ENCODE assay signal across 23 cellular contexts in genomic region chr10:49519717-49520116, GRCh38. TPM values are rescaled to one million over a fixed set of nuclear protein-coding genes. Genes with fewer than 3 reads are reported as not detected.
DNase-seq lines count a peak whose midpoint lies in the region; ATAC-seq and TF ChIP-seq lines count a peak whose summit lies in the region.
"Had no signal": no experiment of that assay in that cellular context is flagged by ENCODE, and none has a peak within 500 bp of the region (broad histone marks: within the 10 kb centered on the region; RNA-seq: fewer than 3 reads in every experiment).

No MANE protein-coding gene starts in this region.

- H3K4me3 Mint-ChIP-seq in brain (peak overlapping the region in 2 of 5 experiments; percentile 17 to 36), nephron (no peak overlapping the region)
- H3K4me3 Mint-ChIP-seq: activated CD4-positive, alpha-beta T cell treated with anti-CD3 and anti-CD28 coated beads, Interleukin-2, amount 10 ng/mL, durations not matched to agents 7 days and 5 days; dendritic cell treated with granulocyte-macrophage colony-stimulating factor and Interleukin-4, amounts not matched to agents 40 ng/mL and 50 ng/mL, for 4 days; GM23338; natural killer cell; stimulated activated naive CD8-positive, alpha-beta T cell treated with anti-CD3 and anti-CD28 coated beads, Interleukin-15, Interleukin-2, amounts not matched to agents 100 ng/mL and 50 ng/mL, for 24 hours; WTC11 had no signal

- H3K27ac Mint-ChIP-seq in brain (peak overlapping the region in 3 of 5 experiments; percentile 65 to 77 (median 76)), nephron (peak overlapping the region in 2 of 3 experiments; percentile 17 to 32)
- H3K27ac Mint-ChIP-seq: activated CD4-positive, alpha-beta T cell treated with anti-CD3 and anti-CD28 coated beads, Interleukin-2, amount 10 ng/mL, durations not matched to agents 7 days and 5 days; dendritic cell treated with granulocyte-macrophage colony-stimulating factor and Interleukin-4, amounts not matched to agents 40 ng/mL and 50 ng/mL, for 4 days; GM23338; natural killer cell; stimulated activated naive CD8-positive, alpha-beta T cell treated with anti-CD3 and anti-CD28 coated beads, Interleukin-15, Interleukin-2, amounts not matched to agents 100 ng/mL and 50 ng/mL, for 24 hours; WTC11 had no signal

- H3K36me3 Mint-ChIP-seq in brain, result peaks cover 41% of the 10 kb centered on the region
- H3K36me3 Mint-ChIP-seq in nephron (ENCODE audit: low read depth), result peaks cover 31% of the 10 kb centered on the region

- peaks cover 62% of the 10 kb centered on the region for H3K4me1 Mint-ChIP-seq in brain
- peaks cover 21% of the 10 kb centered on the region for H3K4me1 Mint-ChIP-seq in nephron

- H3K9me3 Mint-ChIP-seq in brain, result no peaks in the 10 kb centered on the region
- H3K9me3 Mint-ChIP-seq in nephron, result no peaks in the 10 kb centered on the region
- H3K9me3 Mint-ChIP-seq: activated CD4-positive, alpha-beta T cell treated with anti-CD3 and anti-CD28 coated beads, Interleukin-2, amount 10 ng/mL, durations not matched to agents 7 days and 5 days; activated naive CD4-positive, alpha-beta T cell treated with anti-CD3 and anti-CD28 coated beads, Interleukin-2, amount 50 U/mL, for 72 hours; dendritic cell treated with granulocyte-macrophage colony-stimulating factor and Interleukin-4, amounts not matched to agents 40 ng/mL and 50 ng/mL, for 4 days; GM23338; natural killer cell; stimulated activated naive CD8-positive, alpha-beta T cell treated with anti-CD3 and anti-CD28 coated beads, Interleukin-15, Interleukin-2, amounts not matched to agents 100 ng/mL and 50 ng/mL, for 24 hours; WTC11 had no signal

- H3K27me3 Mint-ChIP-seq in brain (no peaks in the 10 kb centered on the region), nephron (ENCODE audit: low read depth) (no peaks in the 10 kb centered on the region)
- H3K27me3 Mint-ChIP-seq: activated CD4-positive, alpha-beta T cell treated with anti-CD3 and anti-CD28 coated beads, Interleukin-2, amount 10 ng/mL, durations not matched to agents 7 days and 5 days; dendritic cell treated with granulocyte-macrophage colony-stimulating factor and Interleukin-4, amounts not matched to agents 40 ng/mL and 50 ng/mL, for 4 days; stimulated activated naive CD8-positive, alpha-beta T cell treated with anti-CD3 and anti-CD28 coated beads, Interleukin-15, Interleukin-2, amounts not matched to agents 100 ng/mL and 50 ng/mL, for 24 hours had no signal

- ATAC-seq in HG03432 (IDR thresholded peaks at IDR 0.05; ENCODE audit: unreplicated experiment) (no peak), HG03565 (IDR thresholded peaks at IDR 0.05; ENCODE audit: unreplicated experiment) (no peak), GM21423 (IDR thresholded peaks at IDR 0.05; ENCODE audit: unreplicated experiment) (no peak)

- TF ChIP-seq CTCF in brain (conservative IDR thresholded peaks at IDR 0.05) (no peak), nephron (IDR thresholded peaks at IDR 0.05; ENCODE audit: unreplicated experiment in 3 of 3) (no peak)

- DNase-seq in DMS79 treated with DMSO at 0.1 percent for 48 hours (lab: John Stamatoyannopoulos, UW) (peak; percentile 3), DMS79 (lab: John Stamatoyannopoulos, UW) (no peak)
- DNase-seq: activated effector memory CD4-positive, alpha-beta T cell treated with Interleukin-2 at 50 U/mL for 16 hours; activated T-cell treated with anti-CD3 and anti-CD28 coated beads, Interleukin-2, amount 50 U/mL, for 1 hour; aorta; COR-L47; GDM1; glutamatergic neuron; natural killer cell; NCI-H1048; NCI-H187 treated with DMSO at 0.1 percent for 48 hours had no signal

- no peak for TF ChIP-seq RAD21 in Ishikawa (IDR thresholded peaks at IDR 0.05; ENCODE audit: low read depth)

- TF ChIP-seq EP300 in Ishikawa (IDR thresholded peaks at IDR 0.05; ENCODE audit: borderline replicate concordance), result 0 out of 2 replicates have a peak, but pooled peaks have one; percentile 26

TF ChIP-seq in Ishikawa, 13 proteins besides CTCF, POLR2A, EP300 and RAD21:
- TF ChIP-seq REST (IDR thresholded peaks at IDR 0.05; ENCODE audit: low read depth) (no peak), FOXM1 (IDR thresholded peaks at IDR 0.05; ENCODE audit: borderline replicate concordance, low read depth) (no peak), ZBTB7A (IDR thresholded peaks at IDR 0.05; ENCODE audit: low read depth) (no peak), TCF12 (IDR thresholded peaks at IDR 0.05; ENCODE audit: low read depth) (peak; percentile 50; the same call in 1 of the 2 replicates), YY1 (IDR thresholded peaks at IDR 0.05; ENCODE audit: low read depth) (no peak), TEAD4 (IDR thresholded peaks at IDR 0.05) (peak; percentile 22; the same call in 1 of the 2 replicates), CEBPB (IDR thresholded peaks at IDR 0.05) (no peak), TAF1 (IDR thresholded peaks at IDR 0.05; ENCODE audit: low read depth) (no peak), EGR1 (IDR thresholded peaks at IDR 0.05) (no peak), USF1 (IDR thresholded peaks at IDR 0.05) (no peak), NFIC (IDR thresholded peaks at IDR 0.05) (no peak), CREB1 (IDR thresholded peaks at IDR 0.05; ENCODE audit: low read depth) (no peak)
- TF ChIP-seq, protein P1, sequence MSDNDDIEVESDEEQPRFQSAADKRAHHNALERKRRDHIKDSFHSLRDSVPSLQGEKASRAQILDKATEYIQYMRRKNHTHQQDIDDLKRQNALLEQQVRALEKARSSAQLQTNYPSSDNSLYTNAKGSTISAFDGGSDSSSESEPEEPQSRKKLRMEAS (IDR thresholded peaks at IDR 0.05), result peak; percentile 47; the same call in 1 of the 2 replicates

RNA-seq across cellular contexts. Expression of gene ERCC6, which starts 19.2 kb away (rescaled TPM):
- polyA plus RNA-seq in brain (ENCODE audit: insufficient read depth, low read depth, low replicate concordance), result 4.2 TPM
